Comparison of ENCODE assay signal across 9 cellular contexts in the genomic region with DNA sequence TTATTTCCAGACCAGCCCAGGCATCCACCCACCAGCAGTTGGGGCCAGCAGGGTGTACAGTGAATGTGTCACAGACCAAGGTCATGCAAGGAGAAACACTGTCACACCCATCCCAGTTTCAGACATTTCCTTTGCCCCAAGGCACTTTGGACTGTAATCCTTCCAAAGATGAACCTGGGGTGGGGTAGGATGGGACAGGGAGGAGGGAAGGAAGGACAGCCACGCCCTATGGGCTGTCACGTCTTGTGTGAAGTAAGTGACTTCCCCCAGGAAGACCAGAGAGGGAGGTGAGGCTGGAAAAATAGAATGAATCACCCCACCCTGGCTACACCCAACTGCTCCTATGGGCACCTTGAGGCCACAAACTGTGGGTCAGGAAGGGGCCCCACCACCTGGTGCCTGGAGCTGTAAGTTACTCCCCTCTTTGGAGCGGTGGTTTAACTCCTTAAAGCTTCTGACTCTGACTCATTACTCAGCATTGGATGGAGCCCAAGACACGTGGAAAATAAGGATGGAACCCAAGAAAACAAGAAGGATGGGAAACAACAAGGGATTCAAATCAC.
DNase-seq lines count a peak whose midpoint lies in the region; ATAC-seq and TF ChIP-seq lines count a peak whose summit lies in the region.
"Had no signal": no experiment of that assay in that cellular context is flagged by ENCODE, and none has a peak within 500 bp of the region (broad histone marks: within the 10 kb centered on the region; RNA-seq: fewer than 3 reads in every experiment).

No MANE protein-coding gene starts in this region.

- CTCF ChIA-PET in activated CD4-positive, alpha-beta T cell treated with anti-CD3 and anti-CD28 coated beads, Interleukin-2, amount 10 ng/mL, durations not matched to agents 7 days and 5 days (lab: Charles Lee): interaction anchor here (1.2 kb wide), 1 partner anchor 10 kb away, joined by 3 read pairs; no protein-coding TSS in a partner anchor

- H3K27me3 ChIP-seq in RWPE2 (ENCODE audit: insufficient read depth, poor library complexity, severe bottlenecking): no peaks in the 10 kb centered on the region

- no peaks in the 10 kb centered on the region for H3K36me3 ChIP-seq in RWPE2 (ENCODE audit: low read depth)

- H3K4me3 ChIP-seq in HFF-Myc (replicated peaks; ENCODE audit: low read depth, low read length) (no peak overlapping the region), RWPE2 (ENCODE audit: severe bottlenecking) (no peak overlapping the region)

- DNase-seq in HFF-Myc (ENCODE audit: extremely low read depth, low read depth) (peak; percentile 62), RWPE2 (ENCODE audit: low spot score) (peak; percentile 73), 8988T (no peak), NCI-H2081 treated with DMSO at 0.1 percent for 48 hours (lab: John Stamatoyannopoulos, UW) (no peak)
- no peak for DNase-seq in activated CD4-positive, alpha-beta T cell treated with anti-CD3 and anti-CD28 coated beads, Interleukin-2, amount 10 ng/mL, durations not matched to agents 7 days and 5 days
- DNase-seq: naive B cell; stimulated activated naive CD4-positive, alpha-beta T cell treated with Interleukin-2 at 50 U/mL for 16 hours had no signal

- H3K4me3 Mint-ChIP-seq in stimulated activated memory B cell treated with anti-CD40 and anti-IgM and Interleukin-4, amounts not matched to agents 10 μg/mL and 1 μg/mL and 100 μg/mL, for 72 hours: no peak overlapping the region
- no peak overlapping the region for H3K4me3 Mint-ChIP-seq in activated CD4-positive, alpha-beta T cell treated with anti-CD3 and anti-CD28 coated beads, Interleukin-2, amount 10 ng/mL, durations not matched to agents 7 days and 5 days
- H3K4me3 Mint-ChIP-seq: naive B cell had no signal

- peak; percentile 65 for ATAC-seq in RWPE2 (ENCODE audit: low read depth)
- peak; percentile 79 for ATAC-seq in esophagus mucosa
- no peak for ATAC-seq in stimulated activated memory B cell treated with anti-CD40 and anti-IgM and Interleukin-4, amounts not matched to agents 10 μg/mL and 1 μg/mL and 100 μg/mL, for 72 hours

- H3K4me1 Mint-ChIP-seq in stimulated activated memory B cell treated with anti-CD40 and anti-IgM and Interleukin-4, amounts not matched to agents 10 μg/mL and 1 μg/mL and 100 μg/mL, for 72 hours: peaks cover 45% of the 10 kb centered on the region
- H3K4me1 Mint-ChIP-seq in activated CD4-positive, alpha-beta T cell treated with anti-CD3 and anti-CD28 coated beads, Interleukin-2, amount 10 ng/mL, durations not matched to agents 7 days and 5 days: peaks cover 69% of the 10 kb centered on the region

- H3K4me1 ChIP-seq in RWPE2 (ENCODE audit: insufficient read depth, poor library complexity, severe bottlenecking): peaks cover 45% of the 10 kb centered on the region

- no peak for TF ChIP-seq CTCF in HFF-Myc (IDR thresholded peaks at IDR 0.05; ENCODE audit: low read depth, low read length, missing control alignments)
- peak; percentile 11 for TF ChIP-seq CTCF in RWPE2 (IDR thresholded peaks at IDR 0.05; ENCODE audit: poor library complexity, severe bottlenecking)

- H3K9me3 ChIP-seq in RWPE2 (ENCODE audit: severe bottlenecking): peaks cover 5% of the 10 kb centered on the region

- no peaks in the 10 kb centered on the region for H3K27me3 Mint-ChIP-seq in stimulated activated memory B cell treated with anti-CD40 and anti-IgM and Interleukin-4, amounts not matched to agents 10 μg/mL and 1 μg/mL and 100 μg/mL, for 72 hours
- peaks cover 7% of the 10 kb centered on the region for H3K27me3 Mint-ChIP-seq in activated CD4-positive, alpha-beta T cell treated with anti-CD3 and anti-CD28 coated beads, Interleukin-2, amount 10 ng/mL, durations not matched to agents 7 days and 5 days
- H3K27me3 Mint-ChIP-seq: naive B cell had no signal

- H3K9me3 Mint-ChIP-seq in stimulated activated memory B cell treated with anti-CD40 and anti-IgM and Interleukin-4, amounts not matched to agents 10 μg/mL and 1 μg/mL and 100 μg/mL, for 72 hours: no peaks in the 10 kb centered on the region
- H3K9me3 Mint-ChIP-seq in activated CD4-positive, alpha-beta T cell treated with anti-CD3 and anti-CD28 coated beads, Interleukin-2, amount 10 ng/mL, durations not matched to agents 7 days and 5 days: peaks cover 19% of the 10 kb centered on the region

- peak overlapping the region; percentile 85 for H3K27ac ChIP-seq in RWPE2 (ENCODE audit: poor library complexity, severe bottlenecking)

- POLR2A ChIA-PET in activated CD4-positive, alpha-beta T cell treated with anti-CD3 and anti-CD28 coated beads, Interleukin-2, amount 10 ng/mL, durations not matched to agents 7 days and 5 days (lab: Charles Lee): no interaction called here

- H3K36me3 Mint-ChIP-seq in stimulated activated memory B cell treated with anti-CD40 and anti-IgM and Interleukin-4, amounts not matched to agents 10 μg/mL and 1 μg/mL and 100 μg/mL, for 72 hours: no peaks in the 10 kb centered on the region
- peaks cover 17% of the 10 kb centered on the region for H3K36me3 Mint-ChIP-seq in activated CD4-positive, alpha-beta T cell treated with anti-CD3 and anti-CD28 coated beads, Interleukin-2, amount 10 ng/mL, durations not matched to agents 7 days and 5 days (ENCODE audit: low read depth)

- peak overlapping the region; percentile 64 for H3K27ac Mint-ChIP-seq in stimulated activated memory B cell treated with anti-CD40 and anti-IgM and Interleukin-4, amounts not matched to agents 10 μg/mL and 1 μg/mL and 100 μg/mL, for 72 hours
- H3K27ac Mint-ChIP-seq in activated CD4-positive, alpha-beta T cell treated with anti-CD3 and anti-CD28 coated beads, Interleukin-2, amount 10 ng/mL, durations not matched to agents 7 days and 5 days: no peak overlapping the region

Comparison
In these comparisons a context has a peak if more than half of its experiments do, and no peak if none do; other contexts are left out.
1. DNase-seq: peak in HFF-Myc (single experiment) and RWPE2 (single experiment); none in 8988T (single experiment), NCI-H2081 treated with DMSO at 0.1 percent for 48 hours (single experiment) and activated CD4-positive, alpha-beta T cell treated with anti-CD3 and anti-CD28 coated beads, Interleukin-2, amount 10 ng/mL, durations not matched to agents 7 days and 5 days (single experiment).